Comparison of ENCODE assay signal across 31 cellular contexts in genomic region chr4:104472766-104473165, GRCh38.
"Had no signal": no experiment of that assay in that cellular context is flagged by ENCODE, and none has a peak within 500 bp of the region (broad histone marks: within the 10 kb centered on the region; RNA-seq: fewer than 3 reads in every experiment).

No MANE protein-coding gene starts in this region.

- DNase-seq: activated CD4-positive, alpha-beta memory T cell treated with anti-CD3 and anti-CD28 coated beads, Interleukin-2, amount 10 ng/mL, durations not matched to agents 7 days and 5 days; activated CD4-positive, alpha-beta T cell treated with anti-CD3 and anti-CD28 coated beads for 36 hours; activated CD4-positive, alpha-beta T cell treated with anti-CD3 and anti-CD28 coated beads, Interleukin-2, amount 50 U/mL, for 1 hour; activated CD4-positive, CD25-positive, alpha-beta regulatory T cell; activated gamma-delta T cell treated with Interleukin-2 at 50 U/mL for 16 hours; activated naive CD4-positive, alpha-beta T cell treated with anti-CD3 and anti-CD28 coated beads, Interleukin-2, amount 10 ng/mL, durations not matched to agents 7 days and 5 days; activated naive CD8-positive, alpha-beta T cell treated with anti-CD3 and anti-CD28 coated beads for 36 hours; activated T-cell treated with anti-CD3 and anti-CD28 coated beads for 4 hours; activated T-cell treated with anti-CD3 and anti-CD28 coated beads, Interleukin-2, amount 50 U/mL, for 72 hours; brain microvascular endothelial cell; cerebellar nuclear complex; colonic mucosa; NCI-H1048; NCI-H146; NCI-H187 treated with DMSO at 0.1 percent for 48 hours; NCI-H2107; NCI-H2171 treated with DMSO at 0.1 percent for 48 hours; NCI-H226; NCI-H510A; NCI-H526 treated with DMSO at 0.1 percent for 48 hours; NCI-H82; NK-92 treated with Interleukin-12 subunit alpha and Interleukin-12 subunit beta, amount 100 ng/mL, for 24 hours; OCI-M1; Right ventricle myocardium superior; RPMI8226; SJCRH30; SK-N-SH; T-helper 1 cell had no signal

- H3K9ac ChIP-seq: SK-N-SH had no signal

- H3K9me3 ChIP-seq: colonic mucosa, SJCRH30, SK-N-SH had no signal

- H3K36me3 ChIP-seq: brain microvascular endothelial cell, cardiac muscle cell, colonic mucosa, SJCRH30 had no signal

- H3K4me3 ChIP-seq: cardiac muscle cell, colonic mucosa, SJCRH30 had no signal

- H3K4me2 ChIP-seq: SK-N-SH had no signal

- H3K27me3 ChIP-seq: brain microvascular endothelial cell, cardiac muscle cell, colonic mucosa, SJCRH30 had no signal

- H3K4me1 ChIP-seq: colonic mucosa, SJCRH30 had no signal

- ATAC-seq: activated CD4-positive, alpha-beta T cell treated with anti-CD3 and anti-CD28 coated beads for 36 hours; activated T-cell treated with anti-CD3 and anti-CD28 coated beads, Interleukin-2, amount 50 U/mL, for 72 hours; Panc1 had no signal

- H3K9me2 ChIP-seq: SK-N-SH had no signal

- H3K27ac ChIP-seq: brain microvascular endothelial cell, cardiac muscle cell, colonic mucosa, SJCRH30, VCaP had no signal
